8 cellular contexts compared by ENCODE assay signal in the genomic region with DNA sequence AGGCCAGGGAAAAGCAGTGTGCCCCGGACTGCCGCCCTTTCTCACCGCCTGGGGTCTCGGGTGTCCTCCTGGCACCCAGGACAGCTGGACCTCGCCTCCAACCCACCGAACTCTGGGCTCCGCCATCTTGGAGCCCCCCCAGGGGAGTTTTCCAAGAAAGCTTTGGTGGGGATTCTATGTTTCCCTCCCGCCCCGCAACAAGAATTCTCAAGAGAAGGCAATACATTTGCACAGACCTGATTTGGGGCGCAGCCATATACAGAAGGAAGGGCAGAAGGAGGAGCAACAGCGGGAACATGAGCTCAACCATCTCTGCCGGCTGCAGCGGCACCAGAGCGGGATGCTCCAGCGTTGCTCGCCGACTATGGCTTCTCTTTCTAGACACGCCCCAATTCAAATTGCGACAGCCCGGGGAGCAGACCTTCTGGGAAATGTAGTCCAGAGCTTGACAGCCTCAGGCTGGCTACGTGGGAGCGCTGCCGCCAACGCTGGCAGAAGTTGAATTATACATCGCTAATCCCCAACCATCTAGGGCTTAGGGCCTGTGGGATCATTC. TPM values are rescaled to one million over a fixed set of nuclear protein-coding genes. Genes with fewer than 3 reads are reported as not detected.
DNase-seq lines count a peak whose midpoint lies in the region; TF ChIP-seq lines count a peak whose summit lies in the region.

A gene with protein sequence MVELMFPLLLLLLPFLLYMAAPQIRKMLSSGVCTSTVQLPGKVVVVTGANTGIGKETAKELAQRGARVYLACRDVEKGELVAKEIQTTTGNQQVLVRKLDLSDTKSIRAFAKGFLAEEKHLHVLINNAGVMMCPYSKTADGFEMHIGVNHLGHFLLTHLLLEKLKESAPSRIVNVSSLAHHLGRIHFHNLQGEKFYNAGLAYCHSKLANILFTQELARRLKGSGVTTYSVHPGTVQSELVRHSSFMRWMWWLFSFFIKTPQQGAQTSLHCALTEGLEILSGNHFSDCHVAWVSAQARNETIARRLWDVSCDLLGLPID (minus strand): TSS at position 371 of the 556 bp plus-strand sequence. CDS start 61 bp downstream, at position 310.

- H3K27me3 Mint-ChIP-seq in H9 (ENCODE audit: low read depth) (peaks cover 10% of the 10 kb centered on the region), neural progenitor cell (ENCODE audit: insufficient read depth, low read depth) (peaks cover 5% of the 10 kb centered on the region)

- H3K23ac ChIP-seq in H9 (ENCODE audit: insufficient read length, low read depth, low read length): no peak within 1 kb of the TSS

- H3K9me3 ChIP-seq in ES-I3 (ENCODE audit: control insufficient read depth, insufficient read depth, low read length): no peaks in the 10 kb centered on the region
- H3K9me3 ChIP-seq in H9 (ENCODE audit: control insufficient read depth, low read depth, low read length): no peaks in the 10 kb centered on the region
- no peaks in the 10 kb centered on the region for H3K9me3 ChIP-seq in MM.1S (replicated peaks; ENCODE audit: insufficient read depth, low read length)
- H3K9me3 ChIP-seq in SJCRH30 (replicated peaks): no peaks in the 10 kb centered on the region
- no peaks in the 10 kb centered on the region for H3K9me3 ChIP-seq in neural progenitor cell (ENCODE audit: low read depth)

- no peak within 1 kb of the TSS for H4K91ac ChIP-seq in H9 (ENCODE audit: insufficient read length, low read depth, low read length)

- H3K4me1 ChIP-seq in ES-I3 (ENCODE audit: insufficient read depth, low read length) (no peaks in the 10 kb centered on the region; the same call in 1 of the 2 replicates), H9 (ENCODE audit: insufficient read depth, low read length) (peaks cover 4% of the 10 kb centered on the region; the same call in 1 of the 2 replicates), MM.1S (ENCODE audit: low read length) (no peaks in the 10 kb centered on the region), SJCRH30 (no peaks in the 10 kb centered on the region), neural progenitor cell (peaks cover 17% of the 10 kb centered on the region)

- WGBS in H9 (ENCODE audit: extremely low coverage, insufficient read length, low lambda C conversion rate): no CpG with 5 or more reads among the region's 25 CpGs

- H3F3A ChIP-seq in MM.1S (ENCODE audit: insufficient read depth, low read length) (peaks cover 3% of the 10 kb centered on the region; the same call in 1 of the 2 replicates), neural progenitor cell (ENCODE audit: low read depth) (no peaks in the 10 kb centered on the region)

- H2AFZ ChIP-seq in H9 (ENCODE audit: low read length) (peak within 1 kb of the TSS; percentile 59), MM.1S (ENCODE audit: low read length) (peak within 1 kb of the TSS; percentile 80), neural progenitor cell (replicated peaks) (peak within 1 kb of the TSS; percentile 81)

- no peak within 1 kb of the TSS for H3K4ac ChIP-seq in H9 (ENCODE audit: low read depth, low read length)

- peak within 1 kb of the TSS; percentile 66 for H3K27ac ChIP-seq in H9 (ENCODE audit: insufficient read length, low read depth, low read length)
- peak within 1 kb of the TSS; percentile 58; the same call in 1 of the 2 replicates for H3K27ac ChIP-seq in MM.1S (ENCODE audit: low read length)
- H3K27ac ChIP-seq in SJCRH30: peak within 1 kb of the TSS; percentile 59
- H3K27ac ChIP-seq in neural progenitor cell: peak within 1 kb of the TSS; percentile 63

- H3K36me3 Mint-ChIP-seq in H9 (ENCODE audit: insufficient read depth in 1 of 3, low read depth in 3 of 3) (peaks cover 26 to 27% (median 27%) of the 10 kb centered on the region in 3 experiments), neural progenitor cell (peaks cover 13% of the 10 kb centered on the region)

- H4K8ac ChIP-seq in H9 (replicated peaks; ENCODE audit: insufficient read length, low read depth, low read length): no peak within 1 kb of the TSS

- no peak within 1 kb of the TSS for H2BK15ac ChIP-seq in H9 (ENCODE audit: low read depth, low read length)

- H3K23me2 ChIP-seq in H9 (ENCODE audit: insufficient read length, low read depth, low read length, poor library complexity, severe bottlenecking): no peaks in the 10 kb centered on the region

- H3K4me2 ChIP-seq in H9 (ENCODE audit: insufficient read depth, insufficient read length, low read length): peak within 1 kb of the TSS; percentile 85
- H3K4me2 ChIP-seq in MM.1S (ENCODE audit: low read depth, low read length): peak within 1 kb of the TSS; percentile 50
- H3K4me2 ChIP-seq in neural progenitor cell: peak within 1 kb of the TSS; percentile 89

- DNase-seq in H9 (peak; percentile 89), MM.1S (peak; percentile 74), SJCRH30 (peak; percentile 89 to 92), foreskin fibroblast (peak; percentile 89 to 96), neural progenitor cell (ENCODE audit: low spot score) (peak; percentile 94), stromal cell of bone marrow (ENCODE audit: low read depth) (peak; percentile 90)
- peak; percentile 66 for DNase-seq in activated gamma-delta T cell treated with anti-CD3 and anti-CD28 coated beads, Interleukin-2, amount 50 U/mL, for 16 hours (ENCODE audit: low read depth)

- no peak within 1 kb of the TSS for H3T11ph ChIP-seq in H9 (ENCODE audit: low read length)

- no peaks in the 10 kb centered on the region for H4K20me1 ChIP-seq in H9 (ENCODE audit: control insufficient read depth, insufficient read depth, insufficient read length)
- H4K20me1 ChIP-seq in MM.1S (ENCODE audit: insufficient read depth, low read length): no peaks in the 10 kb centered on the region
- H4K20me1 ChIP-seq in neural progenitor cell (ENCODE audit: low read depth): peaks cover 40% of the 10 kb centered on the region

- H3K27ac Mint-ChIP-seq in H9: peak within 1 kb of the TSS; percentile 97
- peak within 1 kb of the TSS; percentile 50 for H3K27ac Mint-ChIP-seq in neural progenitor cell

- no peak within 1 kb of the TSS for H2BK12ac ChIP-seq in H9 (ENCODE audit: insufficient read length, low read depth, low read length)

- H4K5ac ChIP-seq in H9 (ENCODE audit: insufficient read length, low read depth, low read length): no peak within 1 kb of the TSS

- no peak within 1 kb of the TSS for H2AK5ac ChIP-seq in H9 (ENCODE audit: insufficient read length, low read length)

- no peaks in the 10 kb centered on the region for H3K9me2 ChIP-seq in MM.1S (replicated peaks; ENCODE audit: insufficient read depth, low read length)

- no peak for TF ChIP-seq CTCF in H9 (conservative IDR thresholded peaks at IDR 0.05)
- TF ChIP-seq CTCF in MM.1S (IDR thresholded peaks at IDR 0.05; ENCODE audit: low read length): no peak
- no peak for TF ChIP-seq CTCF in foreskin fibroblast (IDR thresholded peaks at IDR 0.05; ENCODE audit: low read depth, low read length)
- TF ChIP-seq CTCF in neural progenitor cell (IDR thresholded peaks at IDR 0.05): no peak

- H3K18ac ChIP-seq in H9 (ENCODE audit: insufficient read length, low read depth, low read length): peak within 1 kb of the TSS; percentile 84

- H3K9me3 Mint-ChIP-seq in H9: no peaks in the 10 kb centered on the region
- H3K9me3 Mint-ChIP-seq in neural progenitor cell: no peaks in the 10 kb centered on the region

- peaks cover 16% of the 10 kb centered on the region for H3K79me1 ChIP-seq in H9 (ENCODE audit: insufficient read depth, low read depth, low read length, poor library complexity, severe bottlenecking)

- peak within 1 kb of the TSS; percentile 60 for H3K14ac ChIP-seq in H9 (ENCODE audit: insufficient read depth, low read length)

- H3K27me3 ChIP-seq in H9 (ENCODE audit: insufficient read depth, low read length) (no peaks in the 10 kb centered on the region), MM.1S (replicated peaks; ENCODE audit: insufficient read depth, low read length) (no peaks in the 10 kb centered on the region), SJCRH30 (no peaks in the 10 kb centered on the region), neural progenitor cell (peaks cover 7% of the 10 kb centered on the region)

- peaks cover 19% of the 10 kb centered on the region; the same call in 1 of the 2 replicates for H3K36me3 ChIP-seq in ES-I3 (ENCODE audit: insufficient read depth, low read length)
- no peaks in the 10 kb centered on the region for H3K36me3 ChIP-seq in MM.1S (replicated peaks; ENCODE audit: insufficient read depth, low read length)
- peaks cover 26% of the 10 kb centered on the region for H3K36me3 ChIP-seq in SJCRH30
- no peaks in the 10 kb centered on the region for H3K36me3 ChIP-seq in neural progenitor cell

- H2BK20ac ChIP-seq in H9 (ENCODE audit: low read depth, low read length, poor library complexity, severe bottlenecking): no peak within 1 kb of the TSS

- H2BK5ac ChIP-seq in H9 (ENCODE audit: insufficient read length, low read length): peak within 1 kb of the TSS; percentile 16

- no peak within 1 kb of the TSS for H2BK120ac ChIP-seq in H9 (ENCODE audit: low read depth, low read length, poor library complexity, severe bottlenecking)

- H3K56ac ChIP-seq in H9 (ENCODE audit: insufficient read length, low read depth, low read length): no peak within 1 kb of the TSS

- H3K79me2 ChIP-seq in H9 (ENCODE audit: insufficient read depth, low read length) (peaks cover 20% of the 10 kb centered on the region), MM.1S (ENCODE audit: low read length) (no peaks in the 10 kb centered on the region), neural progenitor cell (ENCODE audit: low read depth) (peaks cover 50% of the 10 kb centered on the region)

- H3K9ac ChIP-seq in ES-I3 (ENCODE audit: low read depth, low read length) (peak within 1 kb of the TSS; percentile 100), H9 (ENCODE audit: extremely low read depth, insufficient read length, low read length) (peak within 1 kb of the TSS; percentile 88), MM.1S (ENCODE audit: low read length) (peak within 1 kb of the TSS; percentile 71), neural progenitor cell (peak within 1 kb of the TSS; percentile 66)

- H3K4me1 Mint-ChIP-seq in H9 (peaks cover 15 to 21% of the 10 kb centered on the region in 2 experiments), neural progenitor cell (peaks cover 12% of the 10 kb centered on the region)

- peak within 1 kb of the TSS; percentile 87 to 98 for H3K4me3 Mint-ChIP-seq in H9
- H3K4me3 Mint-ChIP-seq in neural progenitor cell: peak within 1 kb of the TSS; percentile 97

- peak within 1 kb of the TSS; percentile 79 for H3K4me3 ChIP-seq in MM.1S (ENCODE audit: low read length)
- peak within 1 kb of the TSS; percentile 68 for H3K4me3 ChIP-seq in SJCRH30
- peak within 1 kb of the TSS; percentile 91 to 95 for H3K4me3 ChIP-seq in foreskin fibroblast (ENCODE audit: low read depth in 1 of 2, low read length in 2 of 2)
- H3K4me3 ChIP-seq in neural progenitor cell: peak within 1 kb of the TSS; percentile 95

RNA-seq across cellular contexts. Expression of the gene that starts here (rescaled TPM):
- total RNA-seq in H9 (2021) (83.2 and 83.4 TPM in 2 replicates), neural progenitor cell (ENCODE audit: low replicate concordance) (80.6 and 90.6 TPM in 2 replicates)
- 71.9 and 77.0 TPM in 2 replicates for total RNA-seq in SJCRH30 (2014; rRNA removed; shearing (Covaris generic))

Comparison
In these comparisons a context has a peak if more than half of its experiments do, and no peak if none do; other contexts are left out.
1. Peak in every context shown above with its lines: DNase-seq, H3K4me3 ChIP-seq and H3K27ac ChIP-seq.